8 cellular contexts compared by ENCODE assay signal in genomic region chr14:76720382-76720813, GRCh38. TPM values are rescaled to one million over a fixed set of nuclear protein-coding genes. Genes with fewer than 3 reads are reported as not detected.
DNase-seq lines count a peak whose midpoint lies in the region; ATAC-seq and TF ChIP-seq lines count a peak whose summit lies in the region.

No MANE protein-coding gene starts in this region.

- POLR2A ChIA-PET in activated CD8-positive, alpha-beta T cell treated with anti-CD3 and anti-CD28 coated beads, Interleukin-2, amount 10 ng/mL, durations not matched to agents 7 days and 5 days (lab: Charles Lee), result no interaction called here

- peak overlapping the region; percentile 2 for H3K27ac ChIP-seq in cingulate gyrus (ENCODE audit: low read depth, low read length)
- peak overlapping the region; percentile 59 for H3K27ac ChIP-seq in mesodermal cell (ENCODE audit: low read depth, low read length, severe bottlenecking)
- no peak overlapping the region for H3K27ac ChIP-seq in effector memory CD4-positive, alpha-beta T cell (ENCODE audit: insufficient read depth, low read length, poor library complexity, severe bottlenecking)

- no peak for TF ChIP-seq CTCF in Calu3 (IDR thresholded peaks at IDR 0.05; ENCODE audit: unreplicated experiment)

- CTCF ChIA-PET in Calu3 (lab: Charles Lee), result no interaction called here
- CTCF ChIA-PET in activated CD8-positive, alpha-beta T cell treated with anti-CD3 and anti-CD28 coated beads, Interleukin-2, amount 10 ng/mL, durations not matched to agents 7 days and 5 days (lab: Charles Lee), result interaction anchor here (0.8 to 3.1 kb wide), 2 partner anchors 10 to 63 kb away, joined by 4 to 14 read pairs; no protein-coding TSS in a partner anchor

- no peak overlapping the region for H3K27ac Mint-ChIP-seq in Calu3 (ENCODE audit: unreplicated experiment)
- no peak overlapping the region for H3K27ac Mint-ChIP-seq in activated CD8-positive, alpha-beta T cell treated with anti-CD3 and anti-CD28 coated beads, Interleukin-2, amount 10 ng/mL, durations not matched to agents 7 days and 5 days

- H3K36me3 ChIP-seq in mesodermal cell (ENCODE audit: control insufficient read depth, insufficient read depth, low read length), result no peaks in the 10 kb centered on the region
- no peaks in the 10 kb centered on the region for H3K36me3 ChIP-seq in effector memory CD4-positive, alpha-beta T cell (ENCODE audit: control insufficient read depth, insufficient read depth, low read length)

- BruUV-seq in Calu3 (replicated peaks; lab: Mats Ljungman, UMichigan), result no TSS peak

- peaks cover 59% of the 10 kb centered on the region for H3K27me3 Mint-ChIP-seq in Calu3 (ENCODE audit: unreplicated experiment)
- peaks cover 33% of the 10 kb centered on the region for H3K27me3 Mint-ChIP-seq in activated CD8-positive, alpha-beta T cell treated with anti-CD3 and anti-CD28 coated beads, Interleukin-2, amount 10 ng/mL, durations not matched to agents 7 days and 5 days (ENCODE audit: low read depth)

- no peak overlapping the region for H3K4me3 ChIP-seq in mesodermal cell (ENCODE audit: extremely low read depth, insufficient read depth, low read length, poor library complexity, severe bottlenecking)
- H3K4me3 ChIP-seq in effector memory CD4-positive, alpha-beta T cell (ENCODE audit: insufficient read depth, low read depth, low read length, poor library complexity, severe bottlenecking), result no peak overlapping the region

- WGBS in mesodermal cell (ENCODE audit: insufficient coverage in 2 of 2), 2 experiments, result 74 to 83% methylated on average over 3 of the region's 3 CpGs

- H3K4me3 Mint-ChIP-seq in Calu3 (ENCODE audit: low read depth, unreplicated experiment), result no peak overlapping the region
- H3K4me3 Mint-ChIP-seq in activated CD8-positive, alpha-beta T cell treated with anti-CD3 and anti-CD28 coated beads, Interleukin-2, amount 10 ng/mL, durations not matched to agents 7 days and 5 days, result no peak overlapping the region

- H3K4me1 Mint-ChIP-seq in Calu3 (ENCODE audit: low read depth, unreplicated experiment), result no peaks in the 10 kb centered on the region
- peaks cover 3% of the 10 kb centered on the region for H3K4me1 Mint-ChIP-seq in activated CD8-positive, alpha-beta T cell treated with anti-CD3 and anti-CD28 coated beads, Interleukin-2, amount 10 ng/mL, durations not matched to agents 7 days and 5 days (ENCODE audit: low read depth)

- H3K27me3 ChIP-seq in effector memory CD4-positive, alpha-beta T cell (replicated peaks; ENCODE audit: control insufficient read depth, insufficient read depth, low read length, poor library complexity, severe bottlenecking), result no peaks in the 10 kb centered on the region

- H3K4me1 ChIP-seq in mesodermal cell (ENCODE audit: control insufficient read depth, insufficient read depth, low read length, poor library complexity, severe bottlenecking), result peaks cover 7% of the 10 kb centered on the region
- no peaks in the 10 kb centered on the region for H3K4me1 ChIP-seq in effector memory CD4-positive, alpha-beta T cell (ENCODE audit: control insufficient read depth, insufficient read depth, low read length, poor library complexity, severe bottlenecking)

- no peaks in the 10 kb centered on the region for H3K9me3 ChIP-seq in mesodermal cell (ENCODE audit: control insufficient read depth, low read length)
- no peaks in the 10 kb centered on the region for H3K9me3 ChIP-seq in effector memory CD4-positive, alpha-beta T cell (ENCODE audit: control insufficient read depth, low read length)

- DNase-seq in Calu3, result peak; percentile 19
- peak; percentile 57 for DNase-seq in NCI-H1092 treated with DMSO at 0.1 percent for 48 hours (lab: John Stamatoyannopoulos, UW)
- no peak for DNase-seq in HPDE6-E6E7 (ENCODE audit: extremely low spot score)
- DNase-seq in activated CD8-positive, alpha-beta T cell treated with anti-CD3 and anti-CD28 coated beads, Interleukin-2, amount 10 ng/mL, durations not matched to agents 7 days and 5 days, result no peak
- no peak for DNase-seq in effector memory CD4-positive, alpha-beta T cell

- H3K36me3 Mint-ChIP-seq in Calu3 (ENCODE audit: insufficient read depth, unreplicated experiment), result no peaks in the 10 kb centered on the region
- H3K36me3 Mint-ChIP-seq in activated CD8-positive, alpha-beta T cell treated with anti-CD3 and anti-CD28 coated beads, Interleukin-2, amount 10 ng/mL, durations not matched to agents 7 days and 5 days (ENCODE audit: low read depth), result no peaks in the 10 kb centered on the region

- no peaks in the 10 kb centered on the region for H3K9me3 Mint-ChIP-seq in Calu3 (ENCODE audit: low read depth, unreplicated experiment)
- no peaks in the 10 kb centered on the region for H3K9me3 Mint-ChIP-seq in activated CD8-positive, alpha-beta T cell treated with anti-CD3 and anti-CD28 coated beads, Interleukin-2, amount 10 ng/mL, durations not matched to agents 7 days and 5 days (ENCODE audit: insufficient read depth)

- intact Hi-C loops in Calu3 (cut with micrococcal nuclease; ENCODE audit: unreplicated experiment), result no loop called here

- peak; percentile 74 for ATAC-seq in GM21447 (IDR thresholded peaks at IDR 0.05; ENCODE audit: unreplicated experiment)
- no peak for ATAC-seq in activated CD8-positive, alpha-beta T cell treated with anti-CD3 and anti-CD28 coated beads, Interleukin-2, amount 10 ng/mL, durations not matched to agents 7 days and 5 days

RNA-seq across cellular contexts. Expression of gene VASH1, which starts 40.9 kb away (rescaled TPM):
- 1.2 and 1.4 TPM in 2 replicates for total RNA-seq in Calu3 (2022)
- 78.6 TPM for polyA plus RNA-seq in mesodermal cell (2013, experiment 1 of 2)
- 59.3 TPM for polyA plus RNA-seq in mesodermal cell (2013, experiment 2 of 2)
- total RNA-seq in activated CD8-positive, alpha-beta T cell treated with anti-CD3 and anti-CD28 coated beads, Interleukin-2, amount 10 ng/mL, durations not matched to agents 7 days and 5 days, result 1 to 10 TPM; 3.1 to 3.4 TPM

Comparison
In these comparisons a context has a peak if more than half of its experiments do, and no peak if none do; other contexts are left out.
1. DNase-seq: peak in Calu3 (single experiment) and NCI-H1092 treated with DMSO at 0.1 percent for 48 hours (single experiment); none in HPDE6-E6E7 (single experiment), activated CD8-positive, alpha-beta T cell treated with anti-CD3 and anti-CD28 coated beads, Interleukin-2, amount 10 ng/mL, durations not matched to agents 7 days and 5 days (single experiment) and effector memory CD4-positive, alpha-beta T cell (0 of 3).